Comparison of ENCODE assay signal across 1 cellular context in the genomic region with DNA sequence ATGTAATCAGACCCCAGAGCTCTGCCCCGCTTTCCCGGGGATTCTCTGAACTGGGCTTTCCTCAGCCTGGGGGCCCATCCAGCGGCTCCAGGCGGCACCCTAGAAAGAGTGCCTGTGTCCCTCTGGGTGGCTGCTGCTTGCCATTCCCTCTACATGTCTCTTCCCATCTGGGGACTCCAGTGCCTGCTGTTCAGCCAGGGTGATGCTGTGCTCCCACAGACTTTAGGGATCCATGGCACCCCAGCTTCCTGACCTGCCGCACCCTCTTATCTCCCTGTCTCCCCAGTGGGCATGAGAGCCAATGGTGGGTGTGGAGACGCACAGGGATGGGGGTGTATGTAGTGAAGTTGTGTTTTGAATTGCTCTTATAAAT.
TF ChIP-seq lines count a peak whose summit lies in the region.

No MANE protein-coding gene starts in this region.

TF ChIP-seq in K562, 482 proteins besides CTCF, POLR2A, EP300 and RAD21:
- TF ChIP-seq CHD1 (IDR thresholded peaks at IDR 0.05; ENCODE audit: low read length) (no peak), PKNOX1 (IDR thresholded peaks at IDR 0.05) (no peak), ZNF143 (CRISPR knock-in tag; IDR thresholded peaks at IDR 0.05) (no peak), BACH1 (tag; IDR thresholded peaks at IDR 0.05) (no peak)
- TF ChIP-seq, protein P1, sequence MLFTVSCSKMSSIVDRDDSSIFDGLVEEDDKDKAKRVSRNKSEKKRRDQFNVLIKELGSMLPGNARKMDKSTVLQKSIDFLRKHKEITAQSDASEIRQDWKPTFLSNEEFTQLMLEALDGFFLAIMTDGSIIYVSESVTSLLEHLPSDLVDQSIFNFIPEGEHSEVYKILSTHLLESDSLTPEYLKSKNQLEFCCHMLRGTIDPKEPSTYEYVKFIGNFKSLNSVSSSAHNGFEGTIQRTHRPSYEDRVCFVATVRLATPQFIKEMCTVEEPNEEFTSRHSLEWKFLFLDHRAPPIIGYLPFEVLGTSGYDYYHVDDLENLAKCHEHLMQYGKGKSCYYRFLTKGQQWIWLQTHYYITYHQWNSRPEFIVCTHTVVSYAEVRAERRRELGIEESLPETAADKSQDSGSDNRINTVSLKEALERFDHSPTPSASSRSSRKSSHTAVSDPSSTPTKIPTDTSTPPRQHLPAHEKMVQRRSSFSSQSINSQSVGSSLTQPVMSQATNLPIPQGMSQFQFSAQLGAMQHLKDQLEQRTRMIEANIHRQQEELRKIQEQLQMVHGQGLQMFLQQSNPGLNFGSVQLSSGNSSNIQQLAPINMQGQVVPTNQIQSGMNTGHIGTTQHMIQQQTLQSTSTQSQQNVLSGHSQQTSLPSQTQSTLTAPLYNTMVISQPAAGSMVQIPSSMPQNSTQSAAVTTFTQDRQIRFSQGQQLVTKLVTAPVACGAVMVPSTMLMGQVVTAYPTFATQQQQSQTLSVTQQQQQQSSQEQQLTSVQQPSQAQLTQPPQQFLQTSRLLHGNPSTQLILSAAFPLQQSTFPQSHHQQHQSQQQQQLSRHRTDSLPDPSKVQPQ (CRISPR knock-in tag; IDR thresholded peaks at IDR 0.05; ENCODE audit: borderline replicate concordance): no peak
TF ChIP-seq in K562: peak in this region for 0.
